Comparison of ENCODE assay signal across 26 cellular contexts in the genomic region with DNA sequence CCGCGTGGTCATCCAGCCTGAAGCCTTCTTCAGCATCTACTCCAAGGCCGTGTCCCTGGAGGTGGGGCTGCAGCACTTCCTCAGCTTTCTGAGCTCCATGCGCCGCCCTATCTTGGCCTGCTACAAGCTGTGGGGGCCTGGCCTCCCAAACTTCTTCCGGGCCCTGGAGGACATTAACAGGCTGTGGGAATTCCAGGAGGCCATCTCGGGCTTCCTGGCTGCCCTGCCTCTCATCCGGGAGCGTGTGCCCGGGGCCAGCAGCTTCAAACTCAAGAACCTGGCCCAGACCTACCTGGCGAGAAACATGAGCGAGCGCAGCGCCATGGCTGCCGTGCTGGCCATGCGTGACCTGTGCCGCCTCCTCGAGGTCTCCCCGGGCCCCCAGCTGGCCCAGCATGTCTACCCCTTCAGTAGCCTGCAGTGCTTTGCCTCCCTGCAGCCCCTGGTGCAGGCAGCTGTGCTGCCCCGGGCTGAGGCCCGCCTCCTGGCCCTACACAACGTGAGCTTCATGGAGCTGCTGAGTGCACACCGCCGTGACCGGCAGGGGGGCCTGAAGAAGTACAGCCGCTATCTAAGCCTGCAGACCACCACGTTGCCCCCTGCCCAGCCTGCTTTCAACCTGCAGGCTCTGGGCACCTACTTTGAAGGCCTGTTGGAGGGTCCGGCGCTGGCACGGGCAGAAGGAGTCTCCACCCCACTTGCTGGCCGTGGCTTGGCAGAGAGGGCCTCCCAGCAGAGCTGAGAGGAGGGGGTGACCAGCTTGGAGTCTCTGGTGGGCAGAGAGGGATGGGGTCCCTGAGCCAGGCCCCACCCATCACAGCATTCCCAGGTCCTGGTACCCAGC. TPM values are rescaled to one million over a fixed set of nuclear protein-coding genes. Genes with fewer than 3 reads are reported as not detected.
DNase-seq lines count a peak whose midpoint lies in the region; ATAC-seq and TF ChIP-seq lines count a peak whose summit lies in the region.
"Had no signal": no experiment of that assay in that cellular context is flagged by ENCODE, and none has a peak within 500 bp of the region (broad histone marks: within the 10 kb centered on the region; RNA-seq: fewer than 3 reads in every experiment).

No MANE protein-coding gene starts in this region.

- no peaks in the 10 kb centered on the region for H3K9me3 ChIP-seq in Peyer's patch
- H3K9me3 ChIP-seq in gastroesophageal sphincter, result no peaks in the 10 kb centered on the region
- no peaks in the 10 kb centered on the region for H3K9me3 ChIP-seq in mucosa of rectum (ENCODE audit: control insufficient read depth in 2 of 2, low read length in 2 of 2)
- no peaks in the 10 kb centered on the region for H3K9me3 ChIP-seq in suprapubic skin
- H3K9me3 ChIP-seq: A549, BLaER1, prostate gland, SJCRH30 had no signal

- TF ChIP-seq POLR2A in Peyer's patch (IDR thresholded peaks at IDR 0.05) (no peak), gastroesophageal sphincter (IDR thresholded peaks at IDR 0.05) (no peak), suprapubic skin (IDR thresholded peaks at IDR 0.05) (no peak)

- no peak overlapping the region for H3K27ac Mint-ChIP-seq in progenitor cell of endocrine pancreas
- H3K27ac Mint-ChIP-seq: nephron; T-helper 1 cell treated with Interleukin-12 subunit alpha and Interleukin-12 subunit beta and Interleukin-4 antibody, amounts not matched to agents 30 μg/mL and 1 μg/mL, for 36 hours had no signal

- H3K27ac ChIP-seq in Peyer's patch, result peak overlapping the region; percentile 22 to 57 (median 55)
- H3K27ac ChIP-seq in gastroesophageal sphincter, result peak overlapping the region in 3 of 4 donors; percentile 53 to 70 (median 62)
- H3K27ac ChIP-seq in mucosa of rectum (ENCODE audit: low read depth in 2 of 2, low read length in 2 of 2), result peak overlapping the region; percentile 56 to 67
- H3K27ac ChIP-seq in suprapubic skin, result peak overlapping the region; percentile 27
- H3K27ac ChIP-seq: A549, BLaER1, prostate gland, SJCRH30, VCaP had no signal

- H3K4me3 ChIP-seq in Peyer's patch (no peak overlapping the region), gastroesophageal sphincter (no peak overlapping the region), mucosa of rectum (ENCODE audit: low read length in 2 of 2) (no peak overlapping the region), suprapubic skin (no peak overlapping the region)
- H3K4me3 ChIP-seq: A549, BLaER1, prostate gland, SJCRH30 had no signal

- no peaks in the 10 kb centered on the region for H3K4me1 Mint-ChIP-seq in progenitor cell of endocrine pancreas (ENCODE audit: low read depth)

- WGBS in gastroesophageal sphincter (ENCODE audit: low coverage in 1 of 2), 2 donors, result 88% methylated on average over 14 of the region's 31 CpGs; no CpG with 5 or more reads in 1 of the 2 donors
- 82% methylated on average over 10 of the region's 31 CpGs for WGBS in suprapubic skin

- TF ChIP-seq CTCF in Peyer's patch (IDR thresholded peaks at IDR 0.05), result no peak
- no peak for TF ChIP-seq CTCF in gastroesophageal sphincter (IDR thresholded peaks at IDR 0.05)
- TF ChIP-seq CTCF in suprapubic skin (IDR thresholded peaks at IDR 0.05), result no peak
- no peak for TF ChIP-seq CTCF in progenitor cell of endocrine pancreas (IDR thresholded peaks at IDR 0.05; ENCODE audit: unreplicated experiment)

- H3K36me3 ChIP-seq in Peyer's patch (peaks cover 0 to 18% (median 0%) of the 10 kb centered on the region in 3 donors), gastroesophageal sphincter (peaks cover 0 to 52% of the 10 kb centered on the region in 2 donors), mucosa of rectum (ENCODE audit: control insufficient read depth in 2 of 2, insufficient read depth in 2 of 2, low read length in 2 of 2) (peaks cover 3 to 5% of the 10 kb centered on the region in 2 donors), suprapubic skin (peaks cover 27% of the 10 kb centered on the region)
- H3K36me3 ChIP-seq: SJCRH30 had no signal

- H3K4me1 ChIP-seq in Peyer's patch (peaks cover 0 to 21% (median 0%) of the 10 kb centered on the region in 4 donors), gastroesophageal sphincter (peaks cover 0 to 61% (median 20%) of the 10 kb centered on the region in 3 donors), mucosa of rectum (ENCODE audit: control insufficient read depth in 2 of 2, insufficient read depth in 2 of 2, low read length in 2 of 2) (peaks cover 5 to 7% of the 10 kb centered on the region in 2 donors), suprapubic skin (peaks cover 47% of the 10 kb centered on the region)
- H3K4me1 ChIP-seq: prostate gland had no signal

- DNase-seq in Peyer's patch (no peak), suprapubic skin (ENCODE audit: low spot score in 2 of 2) (peak in 1 of 2 donors; percentile 63), progenitor cell of endocrine pancreas (ENCODE audit: low spot score, unreplicated experiment) (no peak), iPS-NIHi7 (ENCODE audit: extremely low spot score) (no peak), NCI-H1092 treated with DMSO at 0.1 percent for 48 hours (lab: John Stamatoyannopoulos, UW) (no peak)
- DNase-seq: activated CD4-positive, alpha-beta T cell treated with anti-CD3 and anti-CD28 coated beads, Interleukin-2, amount 50 U/mL, for 1 hour; activated CD8-positive, alpha-beta memory T cell treated with anti-CD3 and anti-CD28 coated beads, Interleukin-2, amount 50 U/mL, for 48 hours; activated effector memory CD4-positive, alpha-beta T cell treated with Interleukin-2 at 50 U/mL for 16 hours; caudate nucleus; effector CD4-positive, alpha-beta T cell; immature natural killer cell; NCI-H1417 treated with DMSO at 0.1 percent for 48 hours; NCI-H524; SJCRH30; stimulated activated CD4-positive, alpha-beta T cell treated with anti-CD3 and anti-CD28 coated beads, Interleukin-12 subunit alpha, Interleukin-12 subunit beta, amount 100 ng/mL, for 4 hours; trophoblast cell had no signal

- no peaks in the 10 kb centered on the region for H3K36me3 Mint-ChIP-seq in progenitor cell of endocrine pancreas (ENCODE audit: insufficient read depth)

- H3K27me3 Mint-ChIP-seq in progenitor cell of endocrine pancreas, result peaks cover 2% of the 10 kb centered on the region

- no peak overlapping the region for H3K9ac ChIP-seq in mucosa of rectum (ENCODE audit: low read depth in 1 of 2, low read length in 2 of 2)
- H3K9ac ChIP-seq: BLaER1 had no signal

- no peak for TF ChIP-seq EP300 in gastroesophageal sphincter (IDR thresholded peaks at IDR 0.05)
- TF ChIP-seq EP300 in suprapubic skin (IDR thresholded peaks at IDR 0.05), result no peak

- ATAC-seq in gastroesophageal sphincter, result peak; percentile 50
- no peak for ATAC-seq in GM18511 (IDR thresholded peaks at IDR 0.05; ENCODE audit: unreplicated experiment)
- ATAC-seq: A549, esophagus mucosa had no signal

- H3K4me3 Mint-ChIP-seq in progenitor cell of endocrine pancreas (ENCODE audit: low read depth), result no peak overlapping the region
- H3K4me3 Mint-ChIP-seq: immature natural killer cell; nephron; T-helper 1 cell treated with Interleukin-12 subunit alpha and Interleukin-12 subunit beta and Interleukin-4 antibody, amounts not matched to agents 30 μg/mL and 1 μg/mL, for 36 hours had no signal

- no peaks in the 10 kb centered on the region for H3K9me3 Mint-ChIP-seq in progenitor cell of endocrine pancreas (ENCODE audit: low read depth)
- H3K9me3 Mint-ChIP-seq: immature natural killer cell; nephron; T-helper 1 cell treated with Interleukin-12 subunit alpha and Interleukin-12 subunit beta and Interleukin-4 antibody, amounts not matched to agents 30 μg/mL and 1 μg/mL, for 36 hours had no signal

- H3K27me3 ChIP-seq in Peyer's patch, result no peaks in the 10 kb centered on the region
- H3K27me3 ChIP-seq in gastroesophageal sphincter, result no peaks in the 10 kb centered on the region
- H3K27me3 ChIP-seq in mucosa of rectum (ENCODE audit: control insufficient read depth in 2 of 2, insufficient read depth in 2 of 2, low read length in 2 of 2), result no peaks in the 10 kb centered on the region
- no peaks in the 10 kb centered on the region for H3K27me3 ChIP-seq in suprapubic skin
- H3K27me3 ChIP-seq: BLaER1, SJCRH30 had no signal

RNA-seq across cellular contexts. Expression of gene GOLGA6A, which starts 37.9 kb away (rescaled TPM):
- total RNA-seq in Peyer's patch (under 1 TPM in 1 of 4 donors, not detected in 3; 0.38 TPM), gastroesophageal sphincter (1 to 10 TPM in 1 of 4 donors, under 1 TPM in 2, not detected in 1; 0.15 to 1.3 (median 0.31) TPM), suprapubic skin (1 to 10 TPM in 2 of 4 donors, under 1 TPM in 2; 0.21 to 3.9 (median 1.7) TPM), progenitor cell of endocrine pancreas (0.64 and 0.89 TPM in 2 replicates)
- total RNA-seq: SJCRH30 had no signal

RNA-seq across cellular contexts. Expression of gene PML, which starts 50.0 kb away (rescaled TPM):
- total RNA-seq in Peyer's patch (100 to 1,000 TPM in 1 of 4 donors, 10 to 100 TPM in 3; 52.4 to 116 (median 82.9) TPM), gastroesophageal sphincter (10 to 100 TPM; 24.1 to 75.1 (median 52.1) TPM), suprapubic skin (100 to 1,000 TPM in 1 of 4 donors, 10 to 100 TPM in 3; 59.2 to 111 (median 82.5) TPM), progenitor cell of endocrine pancreas (27.8 and 29.9 TPM in 2 replicates)

RNA-seq across cellular contexts. Expression of gene STOML1, which starts 52.4 kb away (rescaled TPM):
- 10 to 100 TPM in 3 of 4 donors, not detected in 1; 10.9 to 24.5 (median 13.5) TPM for total RNA-seq in Peyer's patch
- 10 to 100 TPM in 3 of 4 donors, 1 to 10 TPM in 1; 8.1 to 21.7 (median 13.7) TPM for total RNA-seq in gastroesophageal sphincter
- total RNA-seq in suprapubic skin, result 10 to 100 TPM in 3 of 4 donors, 1 to 10 TPM in 1; 9.7 to 25.3 (median 10.7) TPM
- total RNA-seq in progenitor cell of endocrine pancreas, result 8.0 and 8.7 TPM in 2 replicates
